In genomic region chr14:95555053-95555452, GRCh38 we compare ENCODE assay signal across 16 cellular contexts. TPM values are rescaled to one million over a fixed set of nuclear protein-coding genes. Genes with fewer than 3 reads are reported as not detected.
DNase-seq lines count a peak whose midpoint lies in the region; ATAC-seq and TF ChIP-seq lines count a peak whose summit lies in the region.
"Had no signal": no experiment of that assay in that cellular context is flagged by ENCODE, and none has a peak within 500 bp of the region (broad histone marks: within the 10 kb centered on the region; RNA-seq: fewer than 3 reads in every experiment).

No MANE protein-coding gene starts in this region.

- peaks cover 0 to 5% (median 0%) of the 10 kb centered on the region in 12 donors for H3K9me3 ChIP-seq in heart left ventricle
- no peaks in the 10 kb centered on the region for H3K9me3 ChIP-seq in upper lobe of right lung

- H3K36me3 ChIP-seq in heart left ventricle (no peaks in the 10 kb centered on the region), upper lobe of right lung (no peaks in the 10 kb centered on the region)

- no peak for TF ChIP-seq CTCF in heart left ventricle (IDR thresholded peaks at IDR 0.05)
- no peak for TF ChIP-seq CTCF in upper lobe of right lung (IDR thresholded peaks at IDR 0.05)

- intact Hi-C loops in heart left ventricle (cut with DNase I) (loop anchor here in 2 of 10 donors (5.0 kb wide), 2 partner anchors 217 to 722 kb away; no protein-coding TSS in a partner anchor), cardiac septum (cut with DNase I) (no loop called here), left cardiac atrium (cut with DNase I) (no loop called here), upper lobe of right lung (cut with DNase I) (no loop called here)

- ATAC-seq in heart left ventricle (peak in 3 of 4 donors; percentile 56 to 69 (median 57)), left cardiac atrium (peak; percentile 77 to 82), upper lobe of right lung (no peak)
- ATAC-seq: GM23338 had no signal

- H3K4me1 ChIP-seq in heart left ventricle: no peaks in the 10 kb centered on the region
- H3K4me1 ChIP-seq in upper lobe of right lung: no peaks in the 10 kb centered on the region

- H3K27me3 ChIP-seq in heart left ventricle: no peaks in the 10 kb centered on the region
- H3K27me3 ChIP-seq in upper lobe of right lung: no peaks in the 10 kb centered on the region

- DNase-seq in heart left ventricle: peak in 1 of 5 donors; percentile 30
- no peak for DNase-seq in cardiac septum (ENCODE audit: low spot score)
- DNase-seq in left cardiac atrium: no peak
- DNase-seq in upper lobe of right lung: peak; percentile 32
- DNase-seq in HCEC 1CT: no peak
- no peak for DNase-seq in inferior parietal cortex (ENCODE audit: extremely low spot score)
- DNase-seq: C1 segment of cervical spinal cord; Calu3; CD4-positive, alpha-beta memory T cell; COR-L47; DMS53; DMS79 treated with DMSO at 0.1 percent for 48 hours; GF-D8; H9; HFFc6 had no signal

- no peak for TF ChIP-seq POLR2A in heart left ventricle (IDR thresholded peaks at IDR 0.05)

- WGBS in heart left ventricle, 4 donors: 65 to 78% (median 70%) methylated on average over 10 of the region's 10 CpGs

- H3K27ac ChIP-seq in heart left ventricle (no peak overlapping the region), upper lobe of right lung (no peak overlapping the region)

- no peak overlapping the region for H3K4me3 ChIP-seq in heart left ventricle
- no peak overlapping the region for H3K4me3 ChIP-seq in upper lobe of right lung
- H3K4me3 ChIP-seq: GM23338 had no signal

RNA-seq across cellular contexts. Expression of gene GLRX5, which starts 20.2 kb away (rescaled TPM):
- total RNA-seq in heart left ventricle (100 to 1,000 TPM in 1 of 9 donors, 10 to 100 TPM in 8; 60.8 to 113 (median 78.5) TPM), cardiac septum (61.8 TPM), left cardiac atrium (10 to 100 TPM; 59.7 to 78.1 TPM), upper lobe of right lung (27.2 TPM)
- 10 to 100 TPM; 64.4 to 98.3 TPM for polyA plus RNA-seq in heart left ventricle

RNA-seq across cellular contexts. Expression of gene SYNE3, which starts 38.6 kb away (rescaled TPM):
- 10 to 100 TPM in 5 of 9 donors, 1 to 10 TPM in 4; 6.2 to 16.9 (median 10.3) TPM for total RNA-seq in heart left ventricle
- polyA plus RNA-seq in heart left ventricle: 1 to 10 TPM; 3.1 to 3.9 TPM
- total RNA-seq in cardiac septum: 12.4 TPM
- total RNA-seq in left cardiac atrium: 10 to 100 TPM; 24.6 to 34.3 TPM
- total RNA-seq in upper lobe of right lung: 19.3 TPM
